Comparison of ENCODE assay signal across 22 cellular contexts in genomic region chr2:42042956-42043355, GRCh38. TPM values are rescaled to one million over a fixed set of nuclear protein-coding genes. Genes with fewer than 3 reads are reported as not detected.
"Had no signal": no experiment of that assay in that cellular context is flagged by ENCODE, and none has a peak within 500 bp of the region (broad histone marks: within the 10 kb centered on the region; RNA-seq: fewer than 3 reads in every experiment).

No MANE protein-coding gene starts in this region.

- H3K27ac Mint-ChIP-seq: activated CD4-positive, alpha-beta memory T cell treated with anti-CD3 and anti-CD28 coated beads, Interleukin-2, amount 10 ng/mL, durations not matched to agents 7 days and 5 days; activated naive CD8-positive, alpha-beta T cell treated with anti-CD3 and anti-CD28 coated beads, Interleukin-2, amount 50 U/mL, for 24 hours had no signal

- H3K36me3 Mint-ChIP-seq: activated naive CD4-positive, alpha-beta T cell treated with anti-CD3 and anti-CD28 coated beads, Interleukin-2, amount 50 U/mL, for 72 hours had no signal

- H3K9me3 Mint-ChIP-seq: activated CD4-positive, alpha-beta memory T cell treated with anti-CD3 and anti-CD28 coated beads, Interleukin-2, amount 10 ng/mL, durations not matched to agents 7 days and 5 days; activated naive CD4-positive, alpha-beta T cell treated with anti-CD3 and anti-CD28 coated beads, Interleukin-2, amount 50 U/mL, for 72 hours; activated naive CD8-positive, alpha-beta T cell treated with anti-CD3 and anti-CD28 coated beads, Interleukin-2, amount 50 U/mL, for 24 hours had no signal

- DNase-seq: activated CD4-positive, alpha-beta memory T cell treated with anti-CD3 and anti-CD28 coated beads, Interleukin-2, amount 10 ng/mL, durations not matched to agents 7 days and 5 days; activated CD4-positive, alpha-beta T cell treated with anti-CD3 and anti-CD28 coated beads, Interleukin-2, amount 50 U/mL, for 1 hour; activated CD4-positive, CD25-positive, alpha-beta regulatory T cell; activated naive CD4-positive, alpha-beta T cell treated with Interleukin-2 at 50 U/mL for 16 hours; activated naive CD8-positive, alpha-beta T cell treated with anti-CD3 and anti-CD28 coated beads, Interleukin-2, amount 50 U/mL, for 24 hours; activated T-cell treated with anti-CD3 and anti-CD28 coated beads for 4 hours; activated T-cell treated with anti-CD3 and anti-CD28 coated beads, Interleukin-2, amount 50 U/mL, for 48 hours; amniotic stem cell; body of pancreas; central memory CD4-positive, alpha-beta T cell; Kasumi-1; NCI-H1105 treated with DMSO at 0.1 percent for 48 hours; NCI-H1436 treated with DMSO at 0.1 percent for 48 hours; NCI-H187; NCI-H2081; NCI-H510A treated with DMSO at 0.1 percent for 48 hours; Peyer's patch; Right ventricle myocardium superior; SJCRH30; SK-N-SH; T-helper 1 cell had no signal

- H3K4me3 Mint-ChIP-seq: activated CD4-positive, alpha-beta memory T cell treated with anti-CD3 and anti-CD28 coated beads, Interleukin-2, amount 10 ng/mL, durations not matched to agents 7 days and 5 days; activated naive CD8-positive, alpha-beta T cell treated with anti-CD3 and anti-CD28 coated beads, Interleukin-2, amount 50 U/mL, for 24 hours had no signal

- H3K4me1 Mint-ChIP-seq: activated CD4-positive, alpha-beta memory T cell treated with anti-CD3 and anti-CD28 coated beads, Interleukin-2, amount 10 ng/mL, durations not matched to agents 7 days and 5 days had no signal

RNA-seq across cellular contexts. Expression of gene PKDCC, which starts 4.9 kb away (rescaled TPM):
- total RNA-seq: activated CD4-positive, alpha-beta memory T cell treated with anti-CD3 and anti-CD28 coated beads, Interleukin-2, amount 10 ng/mL, durations not matched to agents 7 days and 5 days; activated naive CD4-positive, alpha-beta T cell treated with anti-CD3 and anti-CD28 coated beads, Interleukin-2, amount 50 U/mL, for 72 hours had no signal
